ENCODE assay signal across 29 cellular contexts in the genomic region with DNA sequence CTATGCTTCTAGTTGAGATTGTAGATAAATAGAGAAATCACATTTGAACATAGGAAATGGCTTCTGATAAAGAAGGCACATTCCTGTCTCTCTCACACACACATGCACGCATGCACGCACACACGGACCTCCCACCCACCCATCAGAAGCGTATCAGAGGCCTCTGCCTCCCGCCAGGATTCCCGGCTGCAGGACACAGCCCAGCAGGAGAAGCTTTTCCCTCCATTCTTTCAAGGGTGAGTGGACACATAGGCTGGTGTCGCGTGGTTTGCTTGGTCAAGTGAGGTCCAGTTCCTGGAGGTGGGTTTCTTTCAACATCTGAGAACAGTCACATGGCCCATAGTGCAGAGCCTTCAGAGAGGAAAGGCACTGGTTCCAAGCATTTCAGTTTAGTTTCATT. TPM values are rescaled to one million over a fixed set of nuclear protein-coding genes. Genes with fewer than 3 reads are reported as not detected.
DNase-seq lines count a peak whose midpoint lies in the region; ATAC-seq and TF ChIP-seq lines count a peak whose summit lies in the region.
"Had no signal": no experiment of that assay in that cellular context is flagged by ENCODE, and none has a peak within 500 bp of the region (broad histone marks: within the 10 kb centered on the region; RNA-seq: fewer than 3 reads in every experiment).

No MANE protein-coding gene starts in this region.

- CTCF ChIA-PET in activated CD8-positive, alpha-beta memory T cell treated with anti-CD3 and anti-CD28 coated beads, Interleukin-2, amount 10 ng/mL, durations not matched to agents 7 days and 5 days (lab: Charles Lee) = no interaction called here
- CTCF ChIA-PET in GM10248 (lab: Yijun Ruan, JAX) = interaction anchor here (0.9 to 1.0 kb wide), 3 partner anchors 11 to 26 kb away, joined by 3 read pairs; no protein-coding TSS in a partner anchor

- POLR2A ChIA-PET in GM10248 (lab: Yijun Ruan, JAX) = interaction anchor here (1.8 kb wide), 1 partner anchor 30 kb away, joined by 5 read pairs; no protein-coding TSS in a partner anchor

- no peaks in the 10 kb centered on the region for H3K9me3 Mint-ChIP-seq in activated CD8-positive, alpha-beta memory T cell treated with anti-CD3 and anti-CD28 coated beads, Interleukin-2, amount 10 ng/mL, durations not matched to agents 7 days and 5 days (ENCODE audit: low read depth)
- no peaks in the 10 kb centered on the region for H3K9me3 Mint-ChIP-seq in neural progenitor cell
- H3K9me3 Mint-ChIP-seq: activated T-cell treated with anti-CD3 and anti-CD28 coated beads, Interleukin-2, amount 50 U/mL, for 72 hours; CD4-positive, CD25-positive, alpha-beta regulatory T cell; effector memory CD8-positive, alpha-beta T cell; neural crest cell had no signal

- no peak overlapping the region for H3K4me3 ChIP-seq in fibroblast of pulmonary artery (replicated peaks; ENCODE audit: low read depth, low read length)
- no peak overlapping the region for H3K4me3 ChIP-seq in neural progenitor cell
- H3K4me3 ChIP-seq in upper lobe of right lung = no peak overlapping the region
- H3K4me3 ChIP-seq in right lobe of liver = no peak overlapping the region
- H3K4me3 ChIP-seq: HAP-1, SJCRH30, transverse colon had no signal

- H3K36me3 ChIP-seq in neural progenitor cell (no peaks in the 10 kb centered on the region), upper lobe of right lung (no peaks in the 10 kb centered on the region), right lobe of liver (no peaks in the 10 kb centered on the region)
- H3K36me3 ChIP-seq: ascending aorta, HAP-1, SJCRH30, transverse colon had no signal

- WGBS in right lobe of liver (ENCODE audit: insufficient coverage, low coverage, low lambda C conversion rate, missing lambda C conversion rate) = 92% methylated on average over 2 of the region's 8 CpGs

- no peaks in the 10 kb centered on the region for H4K20me1 ChIP-seq in neural progenitor cell (ENCODE audit: low read depth)

- H3K27ac ChIP-seq in neural progenitor cell = no peak overlapping the region
- no peak overlapping the region for H3K27ac ChIP-seq in upper lobe of right lung
- no peak overlapping the region for H3K27ac ChIP-seq in right lobe of liver
- H3K27ac ChIP-seq: SJCRH30 had no signal

- no peak overlapping the region for H3K4me2 ChIP-seq in neural progenitor cell

- no peak overlapping the region for H3K9ac ChIP-seq in neural progenitor cell

- H3K27me3 Mint-ChIP-seq in activated CD8-positive, alpha-beta memory T cell treated with anti-CD3 and anti-CD28 coated beads, Interleukin-2, amount 10 ng/mL, durations not matched to agents 7 days and 5 days = no peaks in the 10 kb centered on the region
- peaks cover 4% of the 10 kb centered on the region for H3K27me3 Mint-ChIP-seq in neural progenitor cell (ENCODE audit: insufficient read depth, low read depth)
- H3K27me3 Mint-ChIP-seq: CD4-positive, CD25-positive, alpha-beta regulatory T cell; effector memory CD8-positive, alpha-beta T cell had no signal

- H3K27ac Mint-ChIP-seq in activated CD8-positive, alpha-beta memory T cell treated with anti-CD3 and anti-CD28 coated beads, Interleukin-2, amount 10 ng/mL, durations not matched to agents 7 days and 5 days = no peak overlapping the region
- peak overlapping the region; percentile 42 for H3K27ac Mint-ChIP-seq in neural progenitor cell
- H3K27ac Mint-ChIP-seq: activated T-cell treated with anti-CD3 and anti-CD28 coated beads, Interleukin-2, amount 50 U/mL, for 72 hours; CD4-positive, CD25-positive, alpha-beta regulatory T cell; effector memory CD8-positive, alpha-beta T cell had no signal

- ATAC-seq in activated CD8-positive, alpha-beta memory T cell treated with anti-CD3 and anti-CD28 coated beads, Interleukin-2, amount 10 ng/mL, durations not matched to agents 7 days and 5 days = no peak
- ATAC-seq in upper lobe of right lung = peak; percentile 23
- ATAC-seq in right lobe of liver = no peak
- ATAC-seq: activated T-cell treated with anti-CD3 and anti-CD28 coated beads, Interleukin-2, amount 50 U/mL, for 72 hours; effector memory CD8-positive, alpha-beta T cell had no signal

- H3K9me3 ChIP-seq in neural progenitor cell (ENCODE audit: low read depth) (no peaks in the 10 kb centered on the region), upper lobe of right lung (no peaks in the 10 kb centered on the region), right lobe of liver (no peaks in the 10 kb centered on the region)
- H3K9me3 ChIP-seq: ascending aorta, HAP-1, SJCRH30, transverse colon had no signal

- peaks cover 12% of the 10 kb centered on the region for H3K4me1 Mint-ChIP-seq in activated CD8-positive, alpha-beta memory T cell treated with anti-CD3 and anti-CD28 coated beads, Interleukin-2, amount 10 ng/mL, durations not matched to agents 7 days and 5 days
- H3K4me1 Mint-ChIP-seq in neural progenitor cell = peaks cover 39% of the 10 kb centered on the region

- TF ChIP-seq POLR2A in right lobe of liver (IDR thresholded peaks at IDR 0.05) = no peak

- no peaks in the 10 kb centered on the region for H3F3A ChIP-seq in neural progenitor cell (ENCODE audit: low read depth)

- no peaks in the 10 kb centered on the region for H3K79me2 ChIP-seq in neural progenitor cell (ENCODE audit: low read depth)

- H3K27me3 ChIP-seq in neural progenitor cell (no peaks in the 10 kb centered on the region), upper lobe of right lung (no peaks in the 10 kb centered on the region), right lobe of liver (no peaks in the 10 kb centered on the region)
- H3K27me3 ChIP-seq: ascending aorta, SJCRH30, transverse colon had no signal

- no peaks in the 10 kb centered on the region for H3K36me3 Mint-ChIP-seq in activated CD8-positive, alpha-beta memory T cell treated with anti-CD3 and anti-CD28 coated beads, Interleukin-2, amount 10 ng/mL, durations not matched to agents 7 days and 5 days
- no peaks in the 10 kb centered on the region for H3K36me3 Mint-ChIP-seq in neural progenitor cell
- H3K36me3 Mint-ChIP-seq: CD4-positive, CD25-positive, alpha-beta regulatory T cell had no signal

- H2AFZ ChIP-seq in neural progenitor cell (replicated peaks) = no peak overlapping the region

- peak; percentile 31 for DNase-seq in activated CD8-positive, alpha-beta memory T cell treated with anti-CD3 and anti-CD28 coated beads, Interleukin-2, amount 10 ng/mL, durations not matched to agents 7 days and 5 days
- no peak for DNase-seq in activated CD8-positive, alpha-beta memory T cell treated with anti-CD3 and anti-CD28 coated beads, Interleukin-2, amount 50 U/mL, for 48 hours
- DNase-seq in fibroblast of pulmonary artery (ENCODE audit: low read depth) (peak; percentile 82), neural progenitor cell (ENCODE audit: low spot score) (peak; percentile 23), upper lobe of right lung (no peak), DMS153 treated with DMSO at 0.1 percent for 48 hours (lab: John Stamatoyannopoulos, UW; ENCODE audit: unreplicated experiment) (no peak), right lobe of liver (no peak), GM10248 (ENCODE audit: extremely low spot score) (no peak)
- DNase-seq: activated CD4-positive, alpha-beta T cell treated with anti-CD3 and anti-CD28 coated beads for 48 hours; activated T-cell treated with anti-CD3 and anti-CD28 coated beads, Interleukin-2, amount 50 U/mL, for 72 hours; Calu3; CD4-positive, CD25-positive, alpha-beta regulatory T cell; cortex of kidney; DMS79 treated with DMSO at 0.1 percent for 48 hours; effector memory CD8-positive, alpha-beta T cell; GF-D8; kidney glomerular epithelial cell; mammary epithelial cell; NCI-H146; NCI-H2107; NCI-H446 treated with DMSO at 0.1 percent for 48 hours; NCI-H774; SJCRH30; stimulated activated CD4-positive, alpha-beta T cell treated with anti-CD3 and anti-CD28 coated beads, Interleukin-4, amount 100 ng/mL, for 24 hours; T-helper 9 cell; transverse colon had no signal

- TF ChIP-seq CTCF in fibroblast of pulmonary artery (IDR thresholded peaks at IDR 0.05; ENCODE audit: low read length, missing control alignments) (no peak), neural progenitor cell (IDR thresholded peaks at IDR 0.05) (no peak), upper lobe of right lung (IDR thresholded peaks at IDR 0.05) (no peak), right lobe of liver (IDR thresholded peaks at IDR 0.05) (no peak), GM10248 (IDR thresholded peaks at IDR 0.05; ENCODE audit: control extremely low read depth, extremely low read depth, low read depth, missing control alignments) (no peak)

- no peaks in the 10 kb centered on the region for H3K4me1 ChIP-seq in neural progenitor cell
- peaks cover 39% of the 10 kb centered on the region for H3K4me1 ChIP-seq in upper lobe of right lung
- peaks cover 0 to 31% (median 9%) of the 10 kb centered on the region in 4 donors for H3K4me1 ChIP-seq in right lobe of liver
- H3K4me1 ChIP-seq: HAP-1 had no signal

- H3K4me3 Mint-ChIP-seq in activated CD8-positive, alpha-beta memory T cell treated with anti-CD3 and anti-CD28 coated beads, Interleukin-2, amount 10 ng/mL, durations not matched to agents 7 days and 5 days = no peak overlapping the region
- no peak overlapping the region for H3K4me3 Mint-ChIP-seq in neural progenitor cell
- H3K4me3 Mint-ChIP-seq: activated T-cell treated with anti-CD3 and anti-CD28 coated beads, Interleukin-2, amount 50 U/mL, for 72 hours; CD4-positive, CD25-positive, alpha-beta regulatory T cell; effector memory CD8-positive, alpha-beta T cell; neural crest cell had no signal

- intact Hi-C loops in upper lobe of right lung (cut with DNase I) (no loop called here), right lobe of liver (cut with DNase I) (no loop called here)

RNA-seq across cellular contexts. Expression of a gene that starts 34.1 kb away (rescaled TPM):
- total RNA-seq in activated CD8-positive, alpha-beta memory T cell treated with anti-CD3 and anti-CD28 coated beads, Interleukin-2, amount 10 ng/mL, durations not matched to agents 7 days and 5 days = 100 to 1,000 TPM; 149 to 208 TPM
- 8.7 and 11.9 TPM in 2 replicates for total RNA-seq in neural progenitor cell (ENCODE audit: low replicate concordance)
- total RNA-seq in upper lobe of right lung = 247 TPM
- 10 to 100 TPM; 25.2 to 86.4 (median 75.2) TPM for total RNA-seq in right lobe of liver

Comparison
In these comparisons a context has a peak if more than half of its experiments do, and no peak if none do; other contexts are left out.
1. DNase-seq: peak in activated CD8-positive, alpha-beta memory T cell treated with anti-CD3 and anti-CD28 coated beads, Interleukin-2, amount 10 ng/mL, durations not matched to agents 7 days and 5 days (single experiment), fibroblast of pulmonary artery (single experiment) and neural progenitor cell (single experiment); none in activated CD8-positive, alpha-beta memory T cell treated with anti-CD3 and anti-CD28 coated beads, Interleukin-2, amount 50 U/mL, for 48 hours (single experiment), upper lobe of right lung (single experiment), DMS153 treated with DMSO at 0.1 percent for 48 hours (single experiment), right lobe of liver (0 of 3) and GM10248 (single experiment).